ENCODE assay signal across 11 cellular contexts in the genomic region with DNA sequence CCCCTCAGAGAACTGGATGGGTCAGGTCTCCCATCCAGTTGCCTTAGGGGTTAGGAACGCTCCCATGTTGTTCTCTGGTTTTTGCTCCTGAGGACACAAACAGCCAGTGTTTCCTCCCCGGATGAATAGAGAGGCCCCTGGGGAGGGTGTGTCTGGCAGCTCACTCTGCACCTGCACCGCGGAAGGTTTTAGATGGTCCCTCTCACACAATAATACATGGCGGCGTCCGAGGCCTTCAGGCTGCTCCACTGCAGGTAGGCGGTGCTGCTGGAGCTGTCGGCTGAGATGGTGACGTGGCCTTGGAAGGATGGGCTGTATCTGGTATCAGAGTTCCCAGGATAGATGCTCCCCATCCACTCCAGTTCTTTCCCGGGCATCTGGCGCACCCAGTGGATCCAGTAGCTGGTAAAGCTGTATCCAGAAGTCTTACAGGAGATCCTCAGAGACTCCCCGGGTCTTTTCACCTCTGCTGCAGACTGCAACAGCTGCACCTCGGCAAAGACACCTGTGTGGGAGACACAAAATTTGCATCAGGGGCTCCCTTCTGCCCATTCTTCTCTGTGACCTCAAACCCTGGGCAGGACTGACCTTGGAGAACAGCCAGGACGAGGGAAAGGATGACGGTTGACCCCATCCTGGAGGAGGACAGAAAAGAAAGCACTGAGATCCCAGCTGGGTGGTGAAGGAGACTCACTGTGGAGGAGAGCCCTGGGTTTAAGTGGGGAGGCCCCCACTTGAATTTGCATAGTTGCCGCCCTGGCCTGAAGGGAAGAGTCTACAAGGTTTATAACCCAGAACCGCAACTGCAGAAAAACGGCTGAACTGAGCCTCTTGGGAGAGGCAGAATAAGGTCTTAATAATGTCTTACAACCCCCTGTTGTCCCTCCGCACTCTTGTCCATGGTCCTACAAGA.
DNase-seq lines count a peak whose midpoint lies in the region; ATAC-seq and TF ChIP-seq lines count a peak whose summit lies in the region.
"Had no signal": no experiment of that assay in that cellular context is flagged by ENCODE, and none has a peak within 500 bp of the region (broad histone marks: within the 10 kb centered on the region; RNA-seq: fewer than 3 reads in every experiment).

No MANE protein-coding gene starts in this region.

- H3K4me1 Mint-ChIP-seq in T-helper 17 cell = peaks cover 12% of the 10 kb centered on the region

- no peaks in the 10 kb centered on the region for H3K9me3 ChIP-seq in T-helper 17 cell (ENCODE audit: control insufficient read depth, low read length, poor library complexity, severe bottlenecking)
- H3K9me3 ChIP-seq: neutrophil, uterus had no signal

- ATAC-seq in GM18505 (IDR thresholded peaks at IDR 0.05; ENCODE audit: unreplicated experiment) (peak; percentile 36), GM21360 (IDR thresholded peaks at IDR 0.05; ENCODE audit: unreplicated experiment) (peak; percentile 42), HG03139 (IDR thresholded peaks at IDR 0.05; ENCODE audit: unreplicated experiment) (peak; percentile 51), T-helper 17 cell (peak; percentile 62)

- H3K27ac Mint-ChIP-seq in T-helper 17 cell = no peak overlapping the region

- DNase-seq in T-helper 17 cell (no peak), DMS79 (lab: John Stamatoyannopoulos, UW) (no peak), G401 (ENCODE audit: low spot score) (no peak)
- DNase-seq in activated CD4-positive, alpha-beta T cell treated with anti-CD3 and anti-CD28 coated beads for 48 hours = no peak
- no peak for DNase-seq in activated naive CD4-positive, alpha-beta T cell (lab: John Stamatoyannopoulos, UW)
- DNase-seq: NCI-H2081, uterus had no signal

- peaks cover 21% of the 10 kb centered on the region for H3K27me3 Mint-ChIP-seq in T-helper 17 cell

- H3K36me3 Mint-ChIP-seq in T-helper 17 cell (ENCODE audit: low read depth) = no peaks in the 10 kb centered on the region

- in situ Hi-C loops in G401 (cut with HindIII; ENCODE audit: low sequenced_read_pairs) = no loop called here

- peak overlapping the region; percentile 47 for H3K4me3 Mint-ChIP-seq in T-helper 17 cell

- TF ChIP-seq POLR2A in GM18505 (IDR thresholded peaks at IDR 0.05; ENCODE audit: borderline replicate concordance, extremely low read depth, insufficient read depth, insufficient read length) = peak; percentile 69
